Comparison of ENCODE assay signal across 20 cellular contexts in the genomic region with DNA sequence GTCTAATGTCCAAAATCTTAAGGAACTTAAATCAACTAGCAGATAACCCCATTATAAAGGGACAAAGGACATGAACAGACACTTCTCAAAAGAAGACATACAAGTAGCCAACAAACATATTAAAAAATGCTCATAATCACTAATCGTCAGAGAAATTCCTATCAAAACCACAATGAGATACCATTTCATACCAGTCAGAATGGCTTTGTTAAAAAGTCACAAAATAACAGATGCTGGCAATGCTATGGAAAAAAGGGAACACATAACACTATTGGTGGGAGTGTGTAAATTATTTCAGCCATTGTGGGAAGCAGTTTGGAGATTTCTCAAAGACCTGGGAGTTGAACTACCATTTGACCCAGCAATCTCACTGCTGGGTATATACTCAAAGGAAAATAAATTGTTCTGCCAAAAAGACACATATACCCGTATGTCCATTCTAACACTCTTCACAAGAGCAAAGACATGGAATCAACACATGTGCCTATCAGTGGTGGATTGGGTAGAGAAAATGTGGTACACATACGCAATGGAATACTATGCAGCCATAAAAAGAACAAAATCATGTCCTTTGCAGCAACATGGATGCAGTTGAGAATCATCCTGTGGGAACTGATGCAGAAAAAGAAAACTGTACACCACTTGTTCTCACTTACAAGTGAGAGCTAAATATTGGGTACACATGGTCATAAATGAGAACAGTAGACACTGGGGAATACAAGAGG.
"Had no signal": no experiment of that assay in that cellular context is flagged by ENCODE, and none has a peak within 500 bp of the region (broad histone marks: within the 10 kb centered on the region; RNA-seq: fewer than 3 reads in every experiment).

No MANE protein-coding gene starts in this region.

- H3K4me3 ChIP-seq: adrenal gland, gastrocnemius medialis, lung, suprapubic skin, transverse colon, uterus had no signal

- H3K27me3 Mint-ChIP-seq: activated CD4-positive, alpha-beta T cell treated with anti-CD3 and anti-CD28 coated beads for 36 hours; natural killer cell treated with Interleukin-12 subunit alpha and Interleukin-12 subunit beta and Interleukin-15 and Interleukin-18, amount 100 ng/mL, for 72 hours; stimulated activated naive CD8-positive, alpha-beta T cell treated with anti-CD3 and anti-CD28 coated beads, Interleukin-15, Interleukin-2, amounts not matched to agents 100 ng/mL and 50 ng/mL, for 24 hours had no signal

- DNase-seq: activated CD4-positive, alpha-beta T cell treated with anti-CD3 and anti-CD28 coated beads for 36 hours; activated CD4-positive, alpha-beta T cell treated with anti-CD3 and anti-CD28 coated beads, Interleukin-2, amount 50 U/mL, for 48 hours; activated gamma-delta T cell treated with Interleukin-2 at 50 U/mL for 16 hours; adrenal gland; cerebellar nuclear complex; cortex of kidney; gastrocnemius medialis; head of caudate nucleus; kidney; nucleus accumbens; stimulated activated CD4-positive, alpha-beta T cell treated with anti-CD3 and anti-CD28 coated beads, Interleukin-2, amount 100 ng/mL, for 24 hours; transverse colon; uterus had no signal

- FAIRE-seq: endometrium, kidney had no signal

- H3K27ac Mint-ChIP-seq: activated CD4-positive, alpha-beta T cell treated with anti-CD3 and anti-CD28 coated beads for 36 hours; activated naive CD4-positive, alpha-beta T cell treated with anti-CD3 and anti-CD28 coated beads, Interleukin-2, amount 50 U/mL, for 72 hours; activated T-helper 1 cell treated with anti-CD3 and anti-CD28 coated beads, Interleukin-12 subunit alpha, Interleukin-12 subunit beta, Interleukin-2, Interleukin-4 antibody, amounts not matched to agents 30 ng/mL and 10 ng/mL and 1 ng/mL, durations not matched to agents 14 hours and 24 hours and 36 hours; natural killer cell treated with Interleukin-12 subunit alpha and Interleukin-12 subunit beta and Interleukin-15 and Interleukin-18, amount 100 ng/mL, for 72 hours had no signal

- H3K36me3 ChIP-seq: adrenal gland, gastrocnemius medialis, suprapubic skin, uterus had no signal

- H3K27me3 ChIP-seq: adrenal gland, gastrocnemius medialis, suprapubic skin, transverse colon, uterus had no signal

- H3K9me3 ChIP-seq: adrenal gland, gastrocnemius medialis, suprapubic skin, transverse colon, uterus had no signal

- H3K4me3 Mint-ChIP-seq: activated CD4-positive, alpha-beta T cell treated with anti-CD3 and anti-CD28 coated beads for 36 hours; activated T-helper 1 cell treated with anti-CD3 and anti-CD28 coated beads, Interleukin-12 subunit alpha, Interleukin-12 subunit beta, Interleukin-2, Interleukin-4 antibody, amounts not matched to agents 30 ng/mL and 10 ng/mL and 1 ng/mL, durations not matched to agents 14 hours and 24 hours and 36 hours; natural killer cell treated with Interleukin-12 subunit alpha and Interleukin-12 subunit beta and Interleukin-15 and Interleukin-18, amount 100 ng/mL, for 72 hours; stimulated activated naive CD8-positive, alpha-beta T cell treated with anti-CD3 and anti-CD28 coated beads, Interleukin-15, Interleukin-2, amounts not matched to agents 100 ng/mL and 50 ng/mL, for 24 hours had no signal

- H3K9me3 Mint-ChIP-seq: activated naive CD4-positive, alpha-beta T cell treated with anti-CD3 and anti-CD28 coated beads, Interleukin-2, amount 50 U/mL, for 72 hours; activated T-helper 1 cell treated with anti-CD3 and anti-CD28 coated beads, Interleukin-12 subunit alpha, Interleukin-12 subunit beta, Interleukin-2, Interleukin-4 antibody, amounts not matched to agents 30 ng/mL and 10 ng/mL and 1 ng/mL, durations not matched to agents 14 hours and 24 hours and 36 hours; natural killer cell treated with Interleukin-12 subunit alpha and Interleukin-12 subunit beta and Interleukin-15 and Interleukin-18, amount 100 ng/mL, for 72 hours had no signal

- H3K4me1 ChIP-seq: suprapubic skin, transverse colon, uterus had no signal

- H3K27ac ChIP-seq: adrenal gland, gastrocnemius medialis, suprapubic skin, transverse colon, uterus had no signal

- ATAC-seq: activated CD4-positive, alpha-beta T cell treated with anti-CD3 and anti-CD28 coated beads for 36 hours; activated naive CD4-positive, alpha-beta T cell treated with anti-CD3 and anti-CD28 coated beads, Interleukin-2, amount 50 U/mL, for 72 hours; gastrocnemius medialis; natural killer cell treated with Interleukin-12 subunit alpha and Interleukin-12 subunit beta and Interleukin-15 and Interleukin-18, amount 100 ng/mL, for 72 hours had no signal
